Comparison of ENCODE assay signal across 14 cellular contexts in the genomic region with DNA sequence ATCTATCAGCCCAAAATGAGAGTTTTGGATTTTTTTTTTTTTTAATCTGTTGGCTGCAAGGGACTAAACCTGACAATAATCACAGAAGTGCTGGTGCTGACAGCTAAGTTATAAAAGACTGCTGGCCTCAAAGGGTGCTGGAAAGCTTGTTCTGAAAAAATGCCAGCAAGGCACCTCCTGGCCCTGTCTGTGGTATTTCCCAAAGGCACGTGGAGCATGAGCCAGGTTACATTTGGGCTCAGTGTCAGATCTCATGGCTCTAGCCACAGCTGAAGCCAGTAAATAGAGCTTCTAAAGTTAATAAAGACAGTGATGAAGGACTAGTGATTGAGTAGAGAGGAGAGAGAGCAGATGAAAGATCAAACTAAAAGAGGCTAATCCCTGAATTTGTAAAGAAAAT.
"Had no signal": no experiment of that assay in that cellular context is flagged by ENCODE, and none has a peak within 500 bp of the region (broad histone marks: within the 10 kb centered on the region; RNA-seq: fewer than 3 reads in every experiment).

No MANE protein-coding gene starts in this region.

- H3K27ac Mint-ChIP-seq: natural killer cell had no signal

- DNase-seq: colonic mucosa; dermis blood vessel endothelial cell; foreskin keratinocyte; mammary epithelial cell; natural killer cell; posterior cingulate gyrus; right cardiac atrium; small intestine; stimulated activated CD4-positive, alpha-beta T cell treated with anti-CD3 and anti-CD28 coated beads, Interleukin-2, amount 100 ng/mL, for 48 hours; stimulated activated naive CD4-positive, alpha-beta T cell treated with Interleukin-2 at 50 U/mL for 16 hours; upper lobe of left lung; uterus had no signal

- H3K27me3 ChIP-seq: colonic mucosa, foreskin keratinocyte, upper lobe of left lung, uterus had no signal

- H3K4me3 ChIP-seq: colonic mucosa, upper lobe of left lung, uterus had no signal

- H3K9me3 ChIP-seq: colonic mucosa, upper lobe of left lung, uterus had no signal

- H3K4me1 ChIP-seq: colonic mucosa, foreskin keratinocyte, upper lobe of left lung, uterus had no signal

- H3K27ac ChIP-seq: colonic mucosa, foreskin keratinocyte, upper lobe of left lung, uterus had no signal

- H3K36me3 ChIP-seq: colonic mucosa, upper lobe of left lung, uterus had no signal

- H3K4me1 Mint-ChIP-seq: natural killer cell, neural crest cell had no signal

- ATAC-seq: foreskin keratinocyte, left lobe of liver, natural killer cell, right cardiac atrium had no signal

- H3K9me3 Mint-ChIP-seq: neural crest cell had no signal

- H3K4me3 Mint-ChIP-seq: natural killer cell, neural crest cell had no signal

- H3K36me3 Mint-ChIP-seq: natural killer cell had no signal
